In the genomic region with DNA sequence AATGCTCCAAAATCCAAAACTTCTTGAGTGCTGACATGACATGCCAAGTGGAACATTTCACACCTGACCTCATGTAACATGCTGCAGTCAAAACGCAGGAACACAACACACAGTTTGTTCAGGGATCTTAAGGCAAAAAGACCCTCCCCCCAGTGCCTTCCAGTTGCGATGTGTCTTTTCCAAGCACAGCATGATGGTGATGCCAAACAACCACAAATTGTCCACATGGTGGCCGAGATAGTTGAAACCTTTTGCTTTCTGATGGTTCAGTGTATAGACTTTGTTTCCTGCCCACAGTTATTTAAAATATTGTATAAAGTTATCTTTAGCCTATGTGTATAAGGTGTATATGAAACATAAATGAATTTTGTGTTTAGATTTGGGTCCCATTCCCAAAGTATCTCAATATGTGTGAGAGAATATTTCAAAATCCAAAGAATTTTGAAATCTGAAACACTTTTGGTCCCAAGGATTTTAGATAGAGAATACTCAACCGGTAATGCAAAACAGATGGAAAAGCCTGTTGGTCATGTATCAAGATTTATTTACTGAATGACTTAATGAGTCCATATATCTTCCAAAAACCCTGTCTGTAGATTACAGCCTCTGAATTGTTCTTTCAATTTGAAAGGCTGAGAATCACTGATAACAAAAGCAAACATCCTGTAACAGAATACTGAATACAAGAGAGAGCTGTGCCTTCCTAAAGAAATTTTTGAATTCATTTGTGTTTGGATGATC, we compare ENCODE assay signal across 1 cellular context.
A peak's percentile ranks its signal among the peaks of the same experiment; 100 is the strongest.
TF ChIP-seq lines count a peak whose summit lies in the region.

No MANE protein-coding gene starts in this region.

TF ChIP-seq in HEK293, 187 proteins besides CTCF, POLR2A, EP300 and RAD21 (continued from another document and continues in another):
- TF ChIP-seq, protein P1, sequence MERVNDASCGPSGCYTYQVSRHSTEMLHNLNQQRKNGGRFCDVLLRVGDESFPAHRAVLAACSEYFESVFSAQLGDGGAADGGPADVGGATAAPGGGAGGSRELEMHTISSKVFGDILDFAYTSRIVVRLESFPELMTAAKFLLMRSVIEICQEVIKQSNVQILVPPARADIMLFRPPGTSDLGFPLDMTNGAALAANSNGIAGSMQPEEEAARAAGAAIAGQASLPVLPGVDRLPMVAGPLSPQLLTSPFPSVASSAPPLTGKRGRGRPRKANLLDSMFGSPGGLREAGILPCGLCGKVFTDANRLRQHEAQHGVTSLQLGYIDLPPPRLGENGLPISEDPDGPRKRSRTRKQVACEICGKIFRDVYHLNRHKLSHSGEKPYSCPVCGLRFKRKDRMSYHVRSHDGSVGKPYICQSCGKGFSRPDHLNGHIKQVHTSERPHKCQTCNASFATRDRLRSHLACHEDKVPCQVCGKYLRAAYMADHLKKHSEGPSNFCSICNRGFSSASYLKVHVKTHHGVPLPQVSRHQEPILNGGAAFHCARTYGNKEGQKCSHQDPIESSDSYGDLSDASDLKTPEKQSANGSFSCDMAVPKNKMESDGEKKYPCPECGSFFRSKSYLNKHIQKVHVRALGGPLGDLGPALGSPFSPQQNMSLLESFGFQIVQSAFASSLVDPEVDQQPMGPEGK (tag by site-specific recombination; IDR thresholded peaks at IDR 0.05) = no peak
- TF ChIP-seq, protein P2, sequence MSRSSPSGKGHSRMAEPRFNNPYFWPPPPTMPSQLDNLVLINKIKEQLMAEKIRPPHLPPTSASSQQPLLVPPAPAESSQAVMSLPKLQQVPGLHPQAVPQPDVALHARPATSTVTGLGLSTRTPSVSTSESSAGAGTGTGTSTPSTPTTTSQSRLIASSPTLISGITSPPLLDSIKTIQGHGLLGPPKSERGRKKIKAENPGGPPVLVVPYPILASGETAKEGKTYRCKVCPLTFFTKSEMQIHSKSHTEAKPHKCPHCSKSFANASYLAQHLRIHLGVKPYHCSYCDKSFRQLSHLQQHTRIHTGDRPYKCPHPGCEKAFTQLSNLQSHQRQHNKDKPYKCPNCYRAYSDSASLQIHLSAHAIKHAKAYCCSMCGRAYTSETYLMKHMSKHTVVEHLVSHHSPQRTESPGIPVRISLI (tag by site-specific recombination; IDR thresholded peaks at IDR 0.05) = no peak
- TF ChIP-seq SCRT2 (tag by site-specific recombination; IDR thresholded peaks at IDR 0.05) (peak; percentile 89), ZNF544 (tag by site-specific recombination; IDR thresholded peaks at IDR 0.05) (no peak), HOXC10 (CRISPR knock-in tag; IDR thresholded peaks at IDR 0.05) (no peak), ZNF473 (tag by site-specific recombination; IDR thresholded peaks at IDR 0.05) (no peak), ZNF335 (tag by site-specific recombination; conservative IDR thresholded peaks at IDR 0.05) (0 out of 2 replicates have a peak, but pooled peaks have one; percentile 17), ZNF658 (tag by site-specific recombination; IDR thresholded peaks at IDR 0.05) (no peak), KLF10 (tag by site-specific recombination; IDR thresholded peaks at IDR 0.05) (peak; percentile 70; the same call in 1 of the 2 replicates), KLF1 (tag by site-specific recombination; IDR thresholded peaks at IDR 0.05) (peak; percentile 21; the same call in 1 of the 2 replicates), SALL2 (tag by site-specific recombination; IDR thresholded peaks at IDR 0.05; ENCODE audit: borderline replicate concordance) (no peak), ZNF571 (tag by site-specific recombination; IDR thresholded peaks at IDR 0.05) (no peak), ZNF133 (tag by site-specific recombination; IDR thresholded peaks at IDR 0.05) (no peak), ZNF830 (tag by site-specific recombination; IDR thresholded peaks at IDR 0.05; ENCODE audit: low read depth) (no peak), ZSCAN23 (tag by site-specific recombination; IDR thresholded peaks at IDR 0.05) (peak; percentile 91; the same call in 1 of the 2 replicates), ZFP37 (tag by site-specific recombination; IDR thresholded peaks at IDR 0.05) (no peak), KLF8 (tag by site-specific recombination; IDR thresholded peaks at IDR 0.05) (peak; percentile 64; the same call in 1 of the 2 replicates)
- TF ChIP-seq, protein P3, sequence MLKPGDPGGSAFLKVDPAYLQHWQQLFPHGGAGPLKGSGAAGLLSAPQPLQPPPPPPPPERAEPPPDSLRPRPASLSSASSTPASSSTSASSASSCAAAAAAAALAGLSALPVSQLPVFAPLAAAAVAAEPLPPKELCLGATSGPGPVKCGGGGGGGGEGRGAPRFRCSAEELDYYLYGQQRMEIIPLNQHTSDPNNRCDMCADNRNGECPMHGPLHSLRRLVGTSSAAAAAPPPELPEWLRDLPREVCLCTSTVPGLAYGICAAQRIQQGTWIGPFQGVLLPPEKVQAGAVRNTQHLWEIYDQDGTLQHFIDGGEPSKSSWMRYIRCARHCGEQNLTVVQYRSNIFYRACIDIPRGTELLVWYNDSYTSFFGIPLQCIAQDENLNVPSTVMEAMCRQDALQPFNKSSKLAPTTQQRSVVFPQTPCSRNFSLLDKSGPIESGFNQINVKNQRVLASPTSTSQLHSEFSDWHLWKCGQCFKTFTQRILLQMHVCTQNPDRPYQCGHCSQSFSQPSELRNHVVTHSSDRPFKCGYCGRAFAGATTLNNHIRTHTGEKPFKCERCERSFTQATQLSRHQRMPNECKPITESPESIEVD (tag by site-specific recombination; IDR thresholded peaks at IDR 0.05) = peak; percentile 100
- TF ChIP-seq, protein P4, sequence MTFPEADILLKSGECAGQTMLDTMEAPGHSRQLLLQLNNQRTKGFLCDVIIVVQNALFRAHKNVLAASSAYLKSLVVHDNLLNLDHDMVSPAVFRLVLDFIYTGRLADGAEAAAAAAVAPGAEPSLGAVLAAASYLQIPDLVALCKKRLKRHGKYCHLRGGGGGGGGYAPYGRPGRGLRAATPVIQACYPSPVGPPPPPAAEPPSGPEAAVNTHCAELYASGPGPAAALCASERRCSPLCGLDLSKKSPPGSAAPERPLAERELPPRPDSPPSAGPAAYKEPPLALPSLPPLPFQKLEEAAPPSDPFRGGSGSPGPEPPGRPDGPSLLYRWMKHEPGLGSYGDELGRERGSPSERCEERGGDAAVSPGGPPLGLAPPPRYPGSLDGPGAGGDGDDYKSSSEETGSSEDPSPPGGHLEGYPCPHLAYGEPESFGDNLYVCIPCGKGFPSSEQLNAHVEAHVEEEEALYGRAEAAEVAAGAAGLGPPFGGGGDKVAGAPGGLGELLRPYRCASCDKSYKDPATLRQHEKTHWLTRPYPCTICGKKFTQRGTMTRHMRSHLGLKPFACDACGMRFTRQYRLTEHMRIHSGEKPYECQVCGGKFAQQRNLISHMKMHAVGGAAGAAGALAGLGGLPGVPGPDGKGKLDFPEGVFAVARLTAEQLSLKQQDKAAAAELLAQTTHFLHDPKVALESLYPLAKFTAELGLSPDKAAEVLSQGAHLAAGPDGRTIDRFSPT (tag by site-specific recombination; IDR thresholded peaks at IDR 0.05) = peak; percentile 91
- TF ChIP-seq, protein P5, sequence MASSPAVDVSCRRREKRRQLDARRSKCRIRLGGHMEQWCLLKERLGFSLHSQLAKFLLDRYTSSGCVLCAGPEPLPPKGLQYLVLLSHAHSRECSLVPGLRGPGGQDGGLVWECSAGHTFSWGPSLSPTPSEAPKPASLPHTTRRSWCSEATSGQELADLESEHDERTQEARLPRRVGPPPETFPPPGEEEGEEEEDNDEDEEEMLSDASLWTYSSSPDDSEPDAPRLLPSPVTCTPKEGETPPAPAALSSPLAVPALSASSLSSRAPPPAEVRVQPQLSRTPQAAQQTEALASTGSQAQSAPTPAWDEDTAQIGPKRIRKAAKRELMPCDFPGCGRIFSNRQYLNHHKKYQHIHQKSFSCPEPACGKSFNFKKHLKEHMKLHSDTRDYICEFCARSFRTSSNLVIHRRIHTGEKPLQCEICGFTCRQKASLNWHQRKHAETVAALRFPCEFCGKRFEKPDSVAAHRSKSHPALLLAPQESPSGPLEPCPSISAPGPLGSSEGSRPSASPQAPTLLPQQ (tag by site-specific recombination; IDR thresholded peaks at IDR 0.05) = 0 out of 2 replicates have a peak, but pooled peaks have one; percentile 50
- TF ChIP-seq, protein P6, sequence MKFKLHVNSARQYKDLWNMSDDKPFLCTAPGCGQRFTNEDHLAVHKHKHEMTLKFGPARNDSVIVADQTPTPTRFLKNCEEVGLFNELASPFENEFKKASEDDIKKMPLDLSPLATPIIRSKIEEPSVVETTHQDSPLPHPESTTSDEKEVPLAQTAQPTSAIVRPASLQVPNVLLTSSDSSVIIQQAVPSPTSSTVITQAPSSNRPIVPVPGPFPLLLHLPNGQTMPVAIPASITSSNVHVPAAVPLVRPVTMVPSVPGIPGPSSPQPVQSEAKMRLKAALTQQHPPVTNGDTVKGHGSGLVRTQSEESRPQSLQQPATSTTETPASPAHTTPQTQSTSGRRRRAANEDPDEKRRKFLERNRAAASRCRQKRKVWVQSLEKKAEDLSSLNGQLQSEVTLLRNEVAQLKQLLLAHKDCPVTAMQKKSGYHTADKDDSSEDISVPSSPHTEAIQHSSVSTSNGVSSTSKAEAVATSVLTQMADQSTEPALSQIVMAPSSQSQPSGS (tag by site-specific recombination; IDR thresholded peaks at IDR 0.05; ENCODE audit: low read depth) = peak; percentile 30; the same call in 1 of the 2 replicates
- TF ChIP-seq, protein P7, sequence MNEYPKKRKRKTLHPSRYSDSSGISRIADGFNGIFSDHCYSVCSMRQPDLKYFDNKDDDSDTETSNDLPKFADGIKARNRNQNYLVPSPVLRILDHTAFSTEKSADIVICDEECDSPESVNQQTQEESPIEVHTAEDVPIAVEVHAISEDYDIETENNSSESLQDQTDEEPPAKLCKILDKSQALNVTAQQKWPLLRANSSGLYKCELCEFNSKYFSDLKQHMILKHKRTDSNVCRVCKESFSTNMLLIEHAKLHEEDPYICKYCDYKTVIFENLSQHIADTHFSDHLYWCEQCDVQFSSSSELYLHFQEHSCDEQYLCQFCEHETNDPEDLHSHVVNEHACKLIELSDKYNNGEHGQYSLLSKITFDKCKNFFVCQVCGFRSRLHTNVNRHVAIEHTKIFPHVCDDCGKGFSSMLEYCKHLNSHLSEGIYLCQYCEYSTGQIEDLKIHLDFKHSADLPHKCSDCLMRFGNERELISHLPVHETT (tag by site-specific recombination; IDR thresholded peaks at IDR 0.05) = peak; percentile 94
- TF ChIP-seq, protein P8, sequence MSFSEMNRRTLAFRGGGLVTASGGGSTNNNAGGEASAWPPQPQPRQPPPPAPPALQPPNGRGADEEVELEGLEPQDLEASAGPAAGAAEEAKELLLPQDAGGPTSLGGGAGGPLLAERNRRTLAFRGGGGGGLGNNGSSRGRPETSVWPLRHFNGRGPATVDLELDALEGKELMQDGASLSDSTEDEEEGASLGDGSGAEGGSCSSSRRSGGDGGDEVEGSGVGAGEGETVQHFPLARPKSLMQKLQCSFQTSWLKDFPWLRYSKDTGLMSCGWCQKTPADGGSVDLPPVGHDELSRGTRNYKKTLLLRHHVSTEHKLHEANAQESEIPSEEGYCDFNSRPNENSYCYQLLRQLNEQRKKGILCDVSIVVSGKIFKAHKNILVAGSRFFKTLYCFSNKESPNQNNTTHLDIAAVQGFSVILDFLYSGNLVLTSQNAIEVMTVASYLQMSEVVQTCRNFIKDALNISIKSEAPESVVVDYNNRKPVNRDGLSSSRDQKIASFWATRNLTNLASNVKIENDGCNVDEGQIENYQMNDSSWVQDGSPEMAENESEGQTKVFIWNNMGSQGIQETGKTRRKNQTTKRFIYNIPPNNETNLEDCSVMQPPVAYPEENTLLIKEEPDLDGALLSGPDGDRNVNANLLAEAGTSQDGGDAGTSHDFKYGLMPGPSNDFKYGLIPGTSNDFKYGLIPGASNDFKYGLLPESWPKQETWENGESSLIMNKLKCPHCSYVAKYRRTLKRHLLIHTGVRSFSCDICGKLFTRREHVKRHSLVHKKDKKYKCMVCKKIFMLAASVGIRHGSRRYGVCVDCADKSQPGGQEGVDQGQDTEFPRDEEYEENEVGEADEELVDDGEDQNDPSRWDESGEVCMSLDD (tag by site-specific recombination; IDR thresholded peaks at IDR 0.05) = no peak
- TF ChIP-seq, protein P9, sequence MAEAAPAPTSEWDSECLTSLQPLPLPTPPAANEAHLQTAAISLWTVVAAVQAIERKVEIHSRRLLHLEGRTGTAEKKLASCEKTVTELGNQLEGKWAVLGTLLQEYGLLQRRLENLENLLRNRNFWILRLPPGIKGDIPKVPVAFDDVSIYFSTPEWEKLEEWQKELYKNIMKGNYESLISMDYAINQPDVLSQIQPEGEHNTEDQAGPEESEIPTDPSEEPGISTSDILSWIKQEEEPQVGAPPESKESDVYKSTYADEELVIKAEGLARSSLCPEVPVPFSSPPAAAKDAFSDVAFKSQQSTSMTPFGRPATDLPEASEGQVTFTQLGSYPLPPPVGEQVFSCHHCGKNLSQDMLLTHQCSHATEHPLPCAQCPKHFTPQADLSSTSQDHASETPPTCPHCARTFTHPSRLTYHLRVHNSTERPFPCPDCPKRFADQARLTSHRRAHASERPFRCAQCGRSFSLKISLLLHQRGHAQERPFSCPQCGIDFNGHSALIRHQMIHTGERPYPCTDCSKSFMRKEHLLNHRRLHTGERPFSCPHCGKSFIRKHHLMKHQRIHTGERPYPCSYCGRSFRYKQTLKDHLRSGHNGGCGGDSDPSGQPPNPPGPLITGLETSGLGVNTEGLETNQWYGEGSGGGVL (tag by site-specific recombination; IDR thresholded peaks at IDR 0.05) = no peak
- TF ChIP-seq, protein P10, sequence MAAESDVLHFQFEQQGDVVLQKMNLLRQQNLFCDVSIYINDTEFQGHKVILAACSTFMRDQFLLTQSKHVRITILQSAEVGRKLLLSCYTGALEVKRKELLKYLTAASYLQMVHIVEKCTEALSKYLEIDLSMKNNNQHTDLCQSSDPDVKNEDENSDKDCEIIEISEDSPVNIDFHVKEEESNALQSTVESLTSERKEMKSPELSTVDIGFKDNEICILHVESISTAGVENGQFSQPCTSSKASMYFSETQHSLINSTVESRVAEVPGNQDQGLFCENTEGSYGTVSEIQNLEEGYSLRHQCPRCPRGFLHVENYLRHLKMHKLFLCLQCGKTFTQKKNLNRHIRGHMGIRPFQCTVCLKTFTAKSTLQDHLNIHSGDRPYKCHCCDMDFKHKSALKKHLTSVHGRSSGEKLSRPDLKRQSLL (tag by site-specific recombination; IDR thresholded peaks at IDR 0.05) = 0 out of 2 replicates have a peak, but pooled peaks have one; percentile 34
- TF ChIP-seq, protein P11, sequence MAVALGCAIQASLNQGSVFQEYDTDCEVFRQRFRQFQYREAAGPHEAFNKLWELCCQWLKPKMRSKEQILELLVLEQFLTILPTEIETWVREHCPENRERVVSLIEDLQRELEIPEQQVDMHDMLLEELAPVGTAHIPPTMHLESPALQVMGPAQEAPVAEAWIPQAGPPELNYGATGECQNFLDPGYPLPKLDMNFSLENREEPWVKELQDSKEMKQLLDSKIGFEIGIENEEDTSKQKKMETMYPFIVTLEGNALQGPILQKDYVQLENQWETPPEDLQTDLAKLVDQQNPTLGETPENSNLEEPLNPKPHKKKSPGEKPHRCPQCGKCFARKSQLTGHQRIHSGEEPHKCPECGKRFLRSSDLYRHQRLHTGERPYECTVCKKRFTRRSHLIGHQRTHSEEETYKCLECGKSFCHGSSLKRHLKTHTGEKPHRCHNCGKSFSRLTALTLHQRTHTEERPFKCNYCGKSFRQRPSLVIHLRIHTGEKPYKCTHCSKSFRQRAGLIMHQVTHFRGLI (tag by site-specific recombination; IDR thresholded peaks at IDR 0.05) = peak; percentile 73; the same call in 1 of the 2 replicates
